31 cellular contexts compared by ENCODE assay signal in the genomic region with DNA sequence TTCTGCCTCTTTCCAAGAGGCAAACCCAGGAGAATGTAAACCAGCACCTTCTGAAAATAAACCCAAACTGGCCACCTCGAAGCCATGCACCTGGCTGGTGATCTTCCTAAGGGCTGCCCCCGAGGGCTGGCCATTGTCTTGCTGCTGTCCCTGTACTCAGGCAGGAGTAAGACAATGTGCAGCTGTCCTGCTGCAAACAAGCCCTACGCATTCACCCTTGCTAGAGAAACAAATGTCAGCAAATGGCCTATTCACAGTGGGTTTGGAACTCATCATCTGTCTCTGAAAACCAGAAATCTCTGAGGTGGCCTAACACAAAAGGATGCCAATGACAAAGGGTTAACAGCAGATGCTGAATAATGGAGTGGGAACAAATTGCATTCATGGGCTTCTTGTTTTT.
DNase-seq lines count a peak whose midpoint lies in the region; ATAC-seq, FAIRE-seq and TF ChIP-seq lines count a peak whose summit lies in the region.
"Had no signal": no experiment of that assay in that cellular context is flagged by ENCODE, and none has a peak within 500 bp of the region (broad histone marks: within the 10 kb centered on the region; RNA-seq: fewer than 3 reads in every experiment).

No MANE protein-coding gene starts in this region.

- H3K9ac ChIP-seq in H1 (replicated peaks in 1 of 4; ENCODE audit: extremely low read depth in 1 of 4, low read depth in 3 of 4, low read length in 3 of 4), result no peak overlapping the region

- H4K5ac ChIP-seq in H1 (ENCODE audit: insufficient read length, low read depth, low read length), result no peak overlapping the region

- no peaks in the 10 kb centered on the region for H3K23me2 ChIP-seq in H1 (ENCODE audit: low read depth, low read length)

- TF ChIP-seq CTCF in H1 (IDR thresholded peaks at IDR 0.05; ENCODE audit: control extremely low read depth in 1 of 3, insufficient read depth in 1 of 3, low read depth in 1 of 3, low read length in 3 of 3), result no peak

- 82% methylated on average over 3 of the region's 3 CpGs; no CpG with 5 or more reads in 1 of the 2 experiments for WGBS in H1 (ENCODE audit: extremely low coverage in 1 of 2, insufficient coverage in 1 of 2, insufficient read length in 1 of 2, insufficient replicate concordance in 2 of 2, low coverage in 1 of 2, low lambda C conversion rate in 2 of 2, missing lambda C conversion rate in 1 of 2), 2 experiments

- no peaks in the 10 kb centered on the region for H3K79me2 ChIP-seq in H1 (ENCODE audit: control insufficient read depth in 1 of 2, insufficient read depth in 2 of 2, low read length in 2 of 2)

- peak overlapping the region; percentile 3; the same call in 1 of the 2 replicates for H2BK20ac ChIP-seq in H1 (ENCODE audit: low read length)

- no peak overlapping the region for H3K14ac ChIP-seq in H1 (ENCODE audit: insufficient read length)

- H2BK15ac ChIP-seq in H1 (ENCODE audit: low read length), result no peak overlapping the region

- H4K20me1 ChIP-seq in H1 (replicated peaks in 1 of 2; ENCODE audit: control insufficient read depth in 1 of 2, insufficient read depth in 2 of 2, low read length in 2 of 2), result no peaks in the 10 kb centered on the region

- H3K27ac ChIP-seq in H1 (ENCODE audit: low read depth, low read length), result no peak overlapping the region
- H3K27ac ChIP-seq: 22Rv1, C4-2B, heart left ventricle, ovary, suprapubic skin, upper lobe of right lung, VCaP had no signal

- H3K79me1 ChIP-seq in H1 (ENCODE audit: low read depth, low read length), result no peaks in the 10 kb centered on the region

- TF ChIP-seq RAD21 in H1 (IDR thresholded peaks at IDR 0.05 in 1 of 2, conservative IDR thresholded peaks at IDR 0.05 in 1 of 2; ENCODE audit: low read depth in 2 of 2, low read length in 2 of 2), result no peak

- H3K56ac ChIP-seq in H1 (replicated peaks; ENCODE audit: insufficient read length, low read depth, low read length), result no peak overlapping the region

- TF ChIP-seq EP300 in H1 (IDR thresholded peaks at IDR 0.05; ENCODE audit: borderline replicate concordance in 1 of 2, low read depth in 2 of 2, low read length in 2 of 2), result no peak

- DNase-seq in DMS153 (lab: John Stamatoyannopoulos, UW) (peak; percentile 46), DMS153 treated with DMSO at 0.1 percent for 48 hours (lab: John Stamatoyannopoulos, UW; ENCODE audit: unreplicated experiment) (no peak), NCI-H69 (lab: John Stamatoyannopoulos, UW) (peak; percentile 53), H1 (ENCODE audit: low read depth in 1 of 2, low spot score in 2 of 2) (no peak), retina (peak; percentile 76), glomerular visceral epithelial cell (ENCODE audit: extremely low spot score) (no peak)
- DNase-seq: activated CD4-positive, alpha-beta T cell treated with anti-CD3 and anti-CD28 coated beads, Interleukin-2, amount 50 U/mL, for 1 hour; activated CD8-positive, alpha-beta memory T cell treated with anti-CD3 and anti-CD28 coated beads, Interleukin-2, amount 10 ng/mL, durations not matched to agents 7 days and 5 days; activated naive CD4-positive, alpha-beta T cell; activated T-cell treated with anti-CD3 and anti-CD28 coated beads, Interleukin-2, amount 50 U/mL, for 48 hours; Calu3; effector CD4-positive, alpha-beta T cell; heart left ventricle; natural killer cell; NCI-H2029 treated with DMSO at 0.1 percent for 48 hours; ovary; right cardiac atrium; SHP77 treated with DMSO at 0.1 percent for 48 hours; stimulated activated CD4-positive, alpha-beta T cell treated with anti-CD3 and anti-CD28 coated beads, Interleukin-4, amount 100 ng/mL, for 1 hour; SW 1271; T-helper 9 cell; upper lobe of right lung had no signal

- no peak overlapping the region for H3K4ac ChIP-seq in H1 (replicated peaks; ENCODE audit: insufficient read length, low read depth, low read length)

- no peak overlapping the region for H2BK5ac ChIP-seq in H1 (ENCODE audit: low read depth, low read length)

- no peak overlapping the region for H3K4me3 ChIP-seq in H1 (ENCODE audit: extremely low read depth in 1 of 4, insufficient read depth in 2 of 4, low read depth in 3 of 4, low read length in 4 of 4)
- H3K4me3 ChIP-seq: GM12878, heart left ventricle, ovary, suprapubic skin, upper lobe of right lung had no signal

- H2BK120ac ChIP-seq in H1 (replicated peaks; ENCODE audit: low read depth, low read length), result no peak overlapping the region

- H2AFZ ChIP-seq in H1 (ENCODE audit: low read length), result no peak overlapping the region

- POLR2A ChIA-PET in H1 (lab: Charles Lee; ENCODE audit: partially characterized antibody), result no interaction called here

- no peaks in the 10 kb centered on the region for H3K9me3 ChIP-seq in H1 (ENCODE audit: insufficient read depth in 2 of 2, low read depth in 1 of 2, low read length in 1 of 2)
- H3K9me3 ChIP-seq: heart left ventricle, ovary, suprapubic skin, upper lobe of right lung had no signal

- no peak overlapping the region for H2AK5ac ChIP-seq in H1 (ENCODE audit: low read depth, low read length)

- 0 out of 4 replicates have a peak overlapping the region, but pooled peaks of 1 of the 2 experiments have one; percentile 4 for H3K4me2 ChIP-seq in H1 (ENCODE audit: insufficient read depth in 1 of 2, low read depth in 2 of 2, low read length in 2 of 2)

- no peak overlapping the region for H4K8ac ChIP-seq in H1 (ENCODE audit: extremely low read depth, insufficient read depth, low read length)

- no peak overlapping the region for H2BK12ac ChIP-seq in H1 (ENCODE audit: low read depth, low read length)

- ATAC-seq in HG02885 (IDR thresholded peaks at IDR 0.05; ENCODE audit: poor library complexity, unreplicated experiment), result no peak
- no peak for ATAC-seq in activated CD4-positive, CD25-positive, alpha-beta regulatory T cell treated with anti-CD3 and anti-CD28 coated beads, Interleukin-2, amount 50 U/mL, for 24 hours
- ATAC-seq: activated CD8-positive, alpha-beta memory T cell treated with anti-CD3 and anti-CD28 coated beads, Interleukin-2, amount 10 ng/mL, durations not matched to agents 7 days and 5 days; GM12878; heart left ventricle; natural killer cell; Panc1; right cardiac atrium; stimulated activated memory B cell treated with anti-CD40 and anti-IgM and Interleukin-4, amounts not matched to agents 10 μg/mL and 1 μg/mL and 100 μg/mL, for 72 hours; upper lobe of right lung had no signal

- TF ChIP-seq POLR2A in H1 (IDR thresholded peaks at IDR 0.05; ENCODE audit: control extremely low read depth in 1 of 2, low read depth in 2 of 2, low read length in 2 of 2), result no peak

- H3K4me1 ChIP-seq in H1 (replicated peaks in 1 of 4; ENCODE audit: control insufficient read depth in 3 of 4, insufficient read depth in 4 of 4, low read length in 3 of 4), result peaks cover 0 to 12% (median 6%) of the 10 kb centered on the region in 4 experiments; a peak in 4 of 7 replicates
- H3K4me1 ChIP-seq: heart left ventricle, suprapubic skin, upper lobe of right lung had no signal

- no peak overlapping the region for H3K23ac ChIP-seq in H1 (ENCODE audit: insufficient read length)

- no peaks in the 10 kb centered on the region; a peak in 1 of 7 replicates for H3K27me3 ChIP-seq in H1 (replicated peaks in 1 of 4; ENCODE audit: control insufficient read depth in 3 of 4, extremely low read depth in 1 of 4, insufficient read depth in 3 of 4, low read length in 3 of 4)
- H3K27me3 ChIP-seq: heart left ventricle, ovary, suprapubic skin, upper lobe of right lung had no signal

- CTCF ChIA-PET in H1 (lab: Charles Lee; ENCODE audit: partially characterized antibody), result interaction anchor here (1.0 kb wide), 1 partner anchor 46 kb away, joined by 3 read pairs; no protein-coding TSS in a partner anchor

- H4K91ac ChIP-seq in H1 (replicated peaks; ENCODE audit: insufficient read length, low read length), result no peak overlapping the region

- no peak overlapping the region for H3K18ac ChIP-seq in H1 (ENCODE audit: extremely low read depth, low read length)

- H3K36me3 ChIP-seq in H1 (ENCODE audit: control insufficient read depth in 2 of 4, insufficient read depth in 4 of 4, low read length in 3 of 4), result no peaks in the 10 kb centered on the region
- H3K36me3 ChIP-seq: heart left ventricle, ovary, suprapubic skin, upper lobe of right lung had no signal

- FAIRE-seq in H1 (lab: Jason Lieb, UNC), result peak; percentile 50
- FAIRE-seq: GM12878 had no signal

TF ChIP-seq in H1, 55 proteins besides CTCF, POLR2A, EP300 and RAD21:
- TF ChIP-seq SRF (IDR thresholded peaks at IDR 0.05; ENCODE audit: low read depth, low read length) (no peak), NANOG (IDR thresholded peaks at IDR 0.05; ENCODE audit: insufficient read depth, low read depth, low read length, poor library complexity, severe bottlenecking) (no peak), MAX (IDR thresholded peaks at IDR 0.05) (no peak), EGR1 (IDR thresholded peaks at IDR 0.05; ENCODE audit: borderline replicate concordance, low read depth, low read length) (no peak), SP2 (IDR thresholded peaks at IDR 0.05; ENCODE audit: low read length) (no peak), NRF1 (IDR thresholded peaks at IDR 0.05; ENCODE audit: low read depth, low read length) (no peak), TBP (IDR thresholded peaks at IDR 0.05; ENCODE audit: low read depth, low read length) (no peak), BRCA1 (IDR thresholded peaks at IDR 0.05; ENCODE audit: low read depth, low read length) (no peak), KDM5A (IDR thresholded peaks at IDR 0.05; ENCODE audit: low read length) (no peak)

Comparison
In these comparisons a context has a peak if more than half of its experiments do, and no peak if none do; other contexts are left out.
1. DNase-seq: peak in DMS153 (single experiment), NCI-H69 (single experiment) and retina (single experiment); none in DMS153 treated with DMSO at 0.1 percent for 48 hours (single experiment), H1 (0 of 2) and glomerular visceral epithelial cell (single experiment).